1 cellular context compared by ENCODE assay signal in the genomic region with DNA sequence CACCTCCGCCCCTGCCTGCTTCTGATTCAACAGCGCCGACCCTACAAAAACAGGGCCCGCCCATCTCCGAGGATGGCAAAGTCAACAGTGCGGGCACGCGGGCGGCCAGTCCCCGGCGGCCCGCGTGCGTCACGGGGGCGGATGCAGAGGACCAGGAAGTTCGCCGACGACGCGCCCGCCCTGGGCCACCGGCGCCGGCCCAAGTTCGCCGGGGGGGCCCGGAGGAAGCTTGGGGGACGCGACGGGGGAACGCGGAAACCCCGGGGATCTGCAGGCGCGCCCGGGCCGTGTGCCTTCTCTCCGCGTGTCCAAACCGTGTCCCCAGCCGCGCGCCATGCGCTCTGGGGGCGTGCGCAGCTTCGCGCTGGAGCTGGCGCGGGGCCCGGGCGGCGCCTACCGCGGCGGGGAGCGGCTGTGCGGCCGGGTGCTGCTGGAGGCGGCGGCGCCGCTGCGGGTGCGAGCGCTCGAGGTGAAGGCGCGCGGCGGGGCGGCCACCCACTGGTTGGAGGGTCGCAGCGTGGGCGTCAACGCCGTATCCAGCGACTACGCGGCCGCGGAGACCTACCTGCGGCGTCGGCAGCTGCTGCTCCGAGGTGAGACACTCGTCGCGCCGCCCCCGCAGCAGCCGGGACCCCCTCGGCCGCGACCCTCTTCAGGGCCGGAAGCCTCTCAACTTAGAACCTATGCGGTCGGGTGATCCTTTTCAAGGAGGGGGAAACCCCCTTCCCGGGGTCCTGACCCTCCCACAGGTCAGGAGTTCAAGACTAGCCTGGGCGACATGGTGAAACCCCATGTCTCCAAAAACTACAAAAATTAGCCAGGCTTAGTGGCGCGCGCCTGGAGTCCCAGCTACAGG.
TF ChIP-seq lines count a peak whose summit lies in the region.

No MANE protein-coding gene starts in this region.

TF ChIP-seq in GM12878, 131 proteins besides CTCF, POLR2A, EP300 and RAD21 (continued from another document and continues in another):
- TF ChIP-seq, protein P1, sequence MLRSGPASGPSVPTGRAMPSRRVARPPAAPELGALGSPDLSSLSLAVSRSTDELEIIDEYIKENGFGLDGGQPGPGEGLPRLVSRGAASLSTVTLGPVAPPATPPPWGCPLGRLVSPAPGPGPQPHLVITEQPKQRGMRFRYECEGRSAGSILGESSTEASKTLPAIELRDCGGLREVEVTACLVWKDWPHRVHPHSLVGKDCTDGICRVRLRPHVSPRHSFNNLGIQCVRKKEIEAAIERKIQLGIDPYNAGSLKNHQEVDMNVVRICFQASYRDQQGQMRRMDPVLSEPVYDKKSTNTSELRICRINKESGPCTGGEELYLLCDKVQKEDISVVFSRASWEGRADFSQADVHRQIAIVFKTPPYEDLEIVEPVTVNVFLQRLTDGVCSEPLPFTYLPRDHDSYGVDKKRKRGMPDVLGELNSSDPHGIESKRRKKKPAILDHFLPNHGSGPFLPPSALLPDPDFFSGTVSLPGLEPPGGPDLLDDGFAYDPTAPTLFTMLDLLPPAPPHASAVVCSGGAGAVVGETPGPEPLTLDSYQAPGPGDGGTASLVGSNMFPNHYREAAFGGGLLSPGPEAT (IDR thresholded peaks at IDR 0.05; ENCODE audit: low read depth): no peak
- TF ChIP-seq NR2F1 (conservative IDR thresholded peaks at IDR 0.05) (peak; percentile 95), SUZ12 (IDR thresholded peaks at IDR 0.05; ENCODE audit: unreplicated experiment) (no peak), ASH2L (IDR thresholded peaks at IDR 0.05; ENCODE audit: borderline replicate concordance, low read depth) (no peak), GATAD2B (conservative IDR thresholded peaks at IDR 0.05; ENCODE audit: low read depth) (peak; percentile 97), KAT2A (conservative IDR thresholded peaks at IDR 0.05; ENCODE audit: control insufficient read depth, low read depth, low read length) (no peak), MEF2B (IDR thresholded peaks at IDR 0.05; ENCODE audit: partially characterized antibody, poor library complexity, severe bottlenecking) (no peak), BCL11A (IDR thresholded peaks at IDR 0.05; ENCODE audit: low read depth, low read length) (no peak), RB1 (IDR thresholded peaks at IDR 0.05; ENCODE audit: borderline replicate concordance) (peak; percentile 59; the same call in 1 of the 2 replicates), PML (IDR thresholded peaks at IDR 0.05; ENCODE audit: low read length) (no peak), EZH2 (IDR thresholded peaks at IDR 0.05; ENCODE audit: borderline replicate concordance, control insufficient read depth, low read depth, low read length) (no peak), RUNX3 (IDR thresholded peaks at IDR 0.05; ENCODE audit: low read length) (peak; percentile 34; the same call in 1 of the 2 replicates), BRCA1 (IDR thresholded peaks at IDR 0.05; ENCODE audit: low read depth, low read length) (no peak), ZSCAN29 (IDR thresholded peaks at IDR 0.05) (0 out of 2 replicates have a peak, but pooled peaks have one; percentile 60), CREB1 (IDR thresholded peaks at IDR 0.05; ENCODE audit: low read depth) (peak; percentile 72), TCF12 (IDR thresholded peaks at IDR 0.05; ENCODE audit: low read depth, low read length) (no peak), SREBF2 (IDR thresholded peaks at IDR 0.05; ENCODE audit: low read length) (no peak), DPF2 (IDR thresholded peaks at IDR 0.05) (peak; percentile 95), NFIC (IDR thresholded peaks at IDR 0.05; ENCODE audit: low read depth, low read length) (no peak), BHLHE40 (IDR thresholded peaks at IDR 0.05; ENCODE audit: borderline replicate concordance in 1 of 2, low read depth in 2 of 2, low read length in 1 of 2) (peak; percentile 83 to 89), IKZF2 (IDR thresholded peaks at IDR 0.05) (no peak), RAD51 (IDR thresholded peaks at IDR 0.05) (no peak), NBN (IDR thresholded peaks at IDR 0.05) (peak; percentile 32; the same call in 1 of the 2 replicates), POLR2AphosphoS5 (IDR thresholded peaks at IDR 0.05; ENCODE audit: low read length) (peak; percentile 54; the same call in 1 of the 2 replicates), JUND (IDR thresholded peaks at IDR 0.05; ENCODE audit: low read depth, low read length) (no peak), ZNF274 (IDR thresholded peaks at IDR 0.05; ENCODE audit: insufficient read depth, insufficient read length) (no peak), ETV6 (conservative IDR thresholded peaks at IDR 0.05 in 1 of 2, IDR thresholded peaks at IDR 0.05 in 1 of 2; ENCODE audit: borderline replicate concordance in 1 of 2, low read depth in 1 of 2) (0 out of 4 replicates have a peak, but pooled peaks of 1 of the 2 experiments have one; percentile 4), LARP7 (IDR thresholded peaks at IDR 0.05) (peak; percentile 96; the same call in 1 of the 2 replicates), SIX5 (IDR thresholded peaks at IDR 0.05; ENCODE audit: low read depth, low read length, severe bottlenecking) (no peak), MXI1 (IDR thresholded peaks at IDR 0.05; ENCODE audit: low read depth, low read length) (peak; percentile 76)
- TF ChIP-seq, protein P2, sequence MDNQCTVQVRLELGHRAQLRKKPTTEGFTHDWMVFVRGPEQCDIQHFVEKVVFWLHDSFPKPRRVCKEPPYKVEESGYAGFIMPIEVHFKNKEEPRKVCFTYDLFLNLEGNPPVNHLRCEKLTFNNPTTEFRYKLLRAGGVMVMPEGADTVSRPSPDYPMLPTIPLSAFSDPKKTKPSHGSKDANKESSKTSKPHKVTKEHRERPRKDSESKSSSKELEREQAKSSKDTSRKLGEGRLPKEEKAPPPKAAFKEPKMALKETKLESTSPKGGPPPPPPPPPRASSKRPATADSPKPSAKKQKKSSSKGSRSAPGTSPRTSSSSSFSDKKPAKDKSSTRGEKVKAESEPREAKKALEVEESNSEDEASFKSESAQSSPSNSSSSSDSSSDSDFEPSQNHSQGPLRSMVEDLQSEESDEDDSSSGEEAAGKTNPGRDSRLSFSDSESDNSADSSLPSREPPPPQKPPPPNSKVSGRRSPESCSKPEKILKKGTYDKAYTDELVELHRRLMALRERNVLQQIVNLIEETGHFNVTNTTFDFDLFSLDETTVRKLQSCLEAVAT (IDR thresholded peaks at IDR 0.05): no peak
- TF ChIP-seq, protein P3, sequence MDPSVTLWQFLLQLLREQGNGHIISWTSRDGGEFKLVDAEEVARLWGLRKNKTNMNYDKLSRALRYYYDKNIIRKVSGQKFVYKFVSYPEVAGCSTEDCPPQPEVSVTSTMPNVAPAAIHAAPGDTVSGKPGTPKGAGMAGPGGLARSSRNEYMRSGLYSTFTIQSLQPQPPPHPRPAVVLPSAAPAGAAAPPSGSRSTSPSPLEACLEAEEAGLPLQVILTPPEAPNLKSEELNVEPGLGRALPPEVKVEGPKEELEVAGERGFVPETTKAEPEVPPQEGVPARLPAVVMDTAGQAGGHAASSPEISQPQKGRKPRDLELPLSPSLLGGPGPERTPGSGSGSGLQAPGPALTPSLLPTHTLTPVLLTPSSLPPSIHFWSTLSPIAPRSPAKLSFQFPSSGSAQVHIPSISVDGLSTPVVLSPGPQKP (IDR thresholded peaks at IDR 0.05; ENCODE audit: low read depth, low read length): no peak
- TF ChIP-seq, protein P4, sequence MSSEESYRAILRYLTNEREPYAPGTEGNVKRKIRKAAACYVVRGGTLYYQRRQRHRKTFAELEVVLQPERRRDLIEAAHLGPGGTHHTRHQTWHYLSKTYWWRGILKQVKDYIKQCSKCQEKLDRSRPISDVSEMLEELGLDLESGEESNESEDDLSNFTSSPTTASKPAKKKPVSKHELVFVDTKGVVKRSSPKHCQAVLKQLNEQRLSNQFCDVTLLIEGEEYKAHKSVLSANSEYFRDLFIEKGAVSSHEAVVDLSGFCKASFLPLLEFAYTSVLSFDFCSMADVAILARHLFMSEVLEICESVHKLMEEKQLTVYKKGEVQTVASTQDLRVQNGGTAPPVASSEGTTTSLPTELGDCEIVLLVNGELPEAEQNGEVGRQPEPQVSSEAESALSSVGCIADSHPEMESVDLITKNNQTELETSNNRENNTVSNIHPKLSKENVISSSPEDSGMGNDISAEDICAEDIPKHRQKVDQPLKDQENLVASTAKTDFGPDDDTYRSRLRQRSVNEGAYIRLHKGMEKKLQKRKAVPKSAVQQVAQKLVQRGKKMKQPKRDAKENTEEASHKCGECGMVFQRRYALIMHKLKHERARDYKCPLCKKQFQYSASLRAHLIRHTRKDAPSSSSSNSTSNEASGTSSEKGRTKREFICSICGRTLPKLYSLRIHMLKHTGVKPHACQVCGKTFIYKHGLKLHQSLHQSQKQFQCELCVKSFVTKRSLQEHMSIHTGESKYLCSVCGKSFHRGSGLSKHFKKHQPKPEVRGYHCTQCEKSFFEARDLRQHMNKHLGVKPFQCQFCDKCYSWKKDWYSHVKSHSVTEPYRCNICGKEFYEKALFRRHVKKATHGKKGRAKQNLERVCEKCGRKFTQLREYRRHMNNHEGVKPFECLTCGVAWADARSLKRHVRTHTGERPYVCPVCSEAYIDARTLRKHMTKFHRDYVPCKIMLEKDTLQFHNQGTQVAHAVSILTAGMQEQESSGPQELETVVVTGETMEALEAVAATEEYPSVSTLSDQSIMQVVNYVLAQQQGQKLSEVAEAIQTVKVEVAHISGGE (CRISPR knock-in tag; IDR thresholded peaks at IDR 0.05): no peak
- TF ChIP-seq, protein P5, sequence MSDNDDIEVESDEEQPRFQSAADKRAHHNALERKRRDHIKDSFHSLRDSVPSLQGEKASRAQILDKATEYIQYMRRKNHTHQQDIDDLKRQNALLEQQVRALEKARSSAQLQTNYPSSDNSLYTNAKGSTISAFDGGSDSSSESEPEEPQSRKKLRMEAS (IDR thresholded peaks at IDR 0.05; ENCODE audit: low read depth, low read length): peak; percentile 82
- TF ChIP-seq, protein P6, sequence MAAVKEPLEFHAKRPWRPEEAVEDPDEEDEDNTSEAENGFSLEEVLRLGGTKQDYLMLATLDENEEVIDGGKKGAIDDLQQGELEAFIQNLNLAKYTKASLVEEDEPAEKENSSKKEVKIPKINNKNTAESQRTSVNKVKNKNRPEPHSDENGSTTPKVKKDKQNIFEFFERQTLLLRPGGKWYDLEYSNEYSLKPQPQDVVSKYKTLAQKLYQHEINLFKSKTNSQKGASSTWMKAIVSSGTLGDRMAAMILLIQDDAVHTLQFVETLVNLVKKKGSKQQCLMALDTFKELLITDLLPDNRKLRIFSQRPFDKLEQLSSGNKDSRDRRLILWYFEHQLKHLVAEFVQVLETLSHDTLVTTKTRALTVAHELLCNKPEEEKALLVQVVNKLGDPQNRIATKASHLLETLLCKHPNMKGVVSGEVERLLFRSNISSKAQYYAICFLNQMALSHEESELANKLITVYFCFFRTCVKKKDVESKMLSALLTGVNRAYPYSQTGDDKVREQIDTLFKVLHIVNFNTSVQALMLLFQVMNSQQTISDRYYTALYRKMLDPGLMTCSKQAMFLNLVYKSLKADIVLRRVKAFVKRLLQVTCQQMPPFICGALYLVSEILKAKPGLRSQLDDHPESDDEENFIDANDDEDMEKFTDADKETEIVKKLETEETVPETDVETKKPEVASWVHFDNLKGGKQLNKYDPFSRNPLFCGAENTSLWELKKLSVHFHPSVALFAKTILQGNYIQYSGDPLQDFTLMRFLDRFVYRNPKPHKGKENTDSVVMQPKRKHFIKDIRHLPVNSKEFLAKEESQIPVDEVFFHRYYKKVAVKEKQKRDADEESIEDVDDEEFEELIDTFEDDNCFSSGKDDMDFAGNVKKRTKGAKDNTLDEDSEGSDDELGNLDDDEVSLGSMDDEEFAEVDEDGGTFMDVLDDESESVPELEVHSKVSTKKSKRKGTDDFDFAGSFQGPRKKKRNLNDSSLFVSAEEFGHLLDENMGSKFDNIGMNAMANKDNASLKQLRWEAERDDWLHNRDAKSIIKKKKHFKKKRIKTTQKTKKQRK (IDR thresholded peaks at IDR 0.05; ENCODE audit: low read depth, low read length): no peak
- TF ChIP-seq, protein P7, sequence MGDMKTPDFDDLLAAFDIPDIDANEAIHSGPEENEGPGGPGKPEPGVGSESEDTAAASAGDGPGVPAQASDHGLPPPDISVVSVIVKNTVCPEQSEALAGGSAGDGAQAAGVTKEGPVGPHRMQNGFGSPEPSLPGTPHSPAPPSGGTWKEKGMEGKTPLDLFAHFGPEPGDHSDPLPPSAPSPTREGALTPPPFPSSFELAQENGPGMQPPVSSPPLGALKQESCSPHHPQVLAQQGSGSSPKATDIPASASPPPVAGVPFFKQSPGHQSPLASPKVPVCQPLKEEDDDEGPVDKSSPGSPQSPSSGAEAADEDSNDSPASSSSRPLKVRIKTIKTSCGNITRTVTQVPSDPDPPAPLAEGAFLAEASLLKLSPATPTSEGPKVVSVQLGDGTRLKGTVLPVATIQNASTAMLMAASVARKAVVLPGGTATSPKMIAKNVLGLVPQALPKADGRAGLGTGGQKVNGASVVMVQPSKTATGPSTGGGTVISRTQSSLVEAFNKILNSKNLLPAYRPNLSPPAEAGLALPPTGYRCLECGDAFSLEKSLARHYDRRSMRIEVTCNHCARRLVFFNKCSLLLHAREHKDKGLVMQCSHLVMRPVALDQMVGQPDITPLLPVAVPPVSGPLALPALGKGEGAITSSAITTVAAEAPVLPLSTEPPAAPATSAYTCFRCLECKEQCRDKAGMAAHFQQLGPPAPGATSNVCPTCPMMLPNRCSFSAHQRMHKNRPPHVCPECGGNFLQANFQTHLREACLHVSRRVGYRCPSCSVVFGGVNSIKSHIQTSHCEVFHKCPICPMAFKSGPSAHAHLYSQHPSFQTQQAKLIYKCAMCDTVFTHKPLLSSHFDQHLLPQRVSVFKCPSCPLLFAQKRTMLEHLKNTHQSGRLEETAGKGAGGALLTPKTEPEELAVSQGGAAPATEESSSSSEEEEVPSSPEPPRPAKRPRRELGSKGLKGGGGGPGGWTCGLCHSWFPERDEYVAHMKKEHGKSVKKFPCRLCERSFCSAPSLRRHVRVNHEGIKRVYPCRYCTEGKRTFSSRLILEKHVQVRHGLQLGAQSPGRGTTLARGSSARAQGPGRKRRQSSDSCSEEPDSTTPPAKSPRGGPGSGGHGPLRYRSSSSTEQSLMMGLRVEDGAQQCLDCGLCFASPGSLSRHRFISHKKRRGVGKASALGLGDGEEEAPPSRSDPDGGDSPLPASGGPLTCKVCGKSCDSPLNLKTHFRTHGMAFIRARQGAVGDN (IDR thresholded peaks at IDR 0.05): peak; percentile 97
- TF ChIP-seq, protein P8, sequence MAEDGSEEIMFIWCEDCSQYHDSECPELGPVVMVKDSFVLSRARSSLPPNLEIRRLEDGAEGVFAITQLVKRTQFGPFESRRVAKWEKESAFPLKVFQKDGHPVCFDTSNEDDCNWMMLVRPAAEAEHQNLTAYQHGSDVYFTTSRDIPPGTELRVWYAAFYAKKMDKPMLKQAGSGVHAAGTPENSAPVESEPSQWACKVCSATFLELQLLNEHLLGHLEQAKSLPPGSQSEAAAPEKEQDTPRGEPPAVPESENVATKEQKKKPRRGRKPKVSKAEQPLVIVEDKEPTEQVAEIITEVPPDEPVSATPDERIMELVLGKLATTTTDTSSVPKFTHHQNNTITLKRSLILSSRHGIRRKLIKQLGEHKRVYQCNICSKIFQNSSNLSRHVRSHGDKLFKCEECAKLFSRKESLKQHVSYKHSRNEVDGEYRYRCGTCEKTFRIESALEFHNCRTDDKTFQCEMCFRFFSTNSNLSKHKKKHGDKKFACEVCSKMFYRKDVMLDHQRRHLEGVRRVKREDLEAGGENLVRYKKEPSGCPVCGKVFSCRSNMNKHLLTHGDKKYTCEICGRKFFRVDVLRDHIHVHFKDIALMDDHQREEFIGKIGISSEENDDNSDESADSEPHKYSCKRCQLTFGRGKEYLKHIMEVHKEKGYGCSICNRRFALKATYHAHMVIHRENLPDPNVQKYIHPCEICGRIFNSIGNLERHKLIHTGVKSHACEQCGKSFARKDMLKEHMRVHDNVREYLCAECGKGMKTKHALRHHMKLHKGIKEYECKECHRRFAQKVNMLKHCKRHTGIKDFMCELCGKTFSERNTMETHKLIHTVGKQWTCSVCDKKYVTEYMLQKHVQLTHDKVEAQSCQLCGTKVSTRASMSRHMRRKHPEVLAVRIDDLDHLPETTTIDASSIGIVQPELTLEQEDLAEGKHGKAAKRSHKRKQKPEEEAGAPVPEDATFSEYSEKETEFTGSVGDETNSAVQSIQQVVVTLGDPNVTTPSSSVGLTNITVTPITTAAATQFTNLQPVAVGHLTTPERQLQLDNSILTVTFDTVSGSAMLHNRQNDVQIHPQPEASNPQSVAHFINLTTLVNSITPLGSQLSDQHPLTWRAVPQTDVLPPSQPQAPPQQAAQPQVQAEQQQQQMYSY (CRISPR knock-in tag; IDR thresholded peaks at IDR 0.05): no peak
